21 cellular contexts compared by ENCODE assay signal in the genomic region with DNA sequence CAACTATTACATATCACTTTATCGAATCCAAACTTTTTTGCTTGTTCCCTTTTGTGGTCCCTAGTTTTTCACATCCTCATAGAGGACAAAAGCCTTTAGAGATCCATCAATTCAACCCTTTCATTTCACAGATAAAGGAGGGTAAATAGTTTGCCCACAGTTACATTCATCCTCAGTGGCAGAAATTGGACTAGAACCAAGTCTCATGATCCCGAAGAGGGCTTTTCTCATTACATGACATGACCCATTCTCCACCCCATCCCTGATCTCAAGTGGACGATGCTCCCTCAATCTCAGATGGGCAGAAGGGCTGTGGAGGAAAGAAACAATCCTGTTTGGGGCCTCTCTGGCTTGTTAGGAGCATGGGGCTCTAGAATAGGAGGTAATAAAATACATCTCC. TPM values are rescaled to one million over a fixed set of nuclear protein-coding genes. Genes with fewer than 3 reads are reported as not detected.
A peak's percentile ranks its signal among the peaks of the same experiment; 100 is the strongest.
DNase-seq lines count a peak whose midpoint lies in the region; ATAC-seq, FAIRE-seq and TF ChIP-seq lines count a peak whose summit lies in the region.
"Had no signal": no experiment of that assay in that cellular context is flagged by ENCODE, and none has a peak within 500 bp of the region (broad histone marks: within the 10 kb centered on the region; RNA-seq: fewer than 3 reads in every experiment).

No MANE protein-coding gene starts in this region.

- no peak for DNase-seq in astrocyte (ENCODE audit: low read depth)
- DNase-seq in stimulated activated naive B cell treated with anti-CD40 and anti-IgM and Interleukin-4, amounts not matched to agents 10 μg/mL and 1 μg/mL and 100 μg/mL, for 72 hours, result no peak
- no peak for DNase-seq in activated CD4-positive, alpha-beta T cell treated with anti-CD3 and anti-CD28 coated beads for 36 hours
- DNase-seq in activated CD8-positive, alpha-beta memory T cell treated with anti-CD3 and anti-CD28 coated beads, Interleukin-2, amount 50 U/mL, for 4 hours, result no peak
- DNase-seq: activated effector memory CD4-positive, alpha-beta T cell treated with anti-CD3 and anti-CD28 coated beads, Interleukin-2, amount 50 U/mL, for 16 hours; activated naive CD8-positive, alpha-beta T cell treated with anti-CD3 and anti-CD28 coated beads, Interleukin-2, amount 50 U/mL, for 24 hours; cortex of kidney; GOT3; heart left ventricle; left ventricle myocardium inferior; NCI-H2107; NCI-H524 treated with DMSO at 0.1 percent for 48 hours; SHP77 treated with DMSO at 0.1 percent for 48 hours; stimulated activated CD4-positive, alpha-beta T cell treated with anti-CD3 and anti-CD28 coated beads, Interleukin-1b, Interleukin-23, amount 100 ng/mL, for 48 hours; stimulated activated naive CD4-positive, alpha-beta T cell; T-helper 1 cell; thyroid gland had no signal

- no peak overlapping the region for H3K9ac ChIP-seq in astrocyte (ENCODE audit: low read length)

- no peaks in the 10 kb centered on the region for H3K27me3 ChIP-seq in astrocyte (ENCODE audit: insufficient read depth, low read length)
- H3K27me3 ChIP-seq: breast epithelium, heart left ventricle, thyroid gland had no signal

- H4K20me1 ChIP-seq in astrocyte (ENCODE audit: insufficient read depth, low read length), result no peaks in the 10 kb centered on the region

- H3K79me2 ChIP-seq in astrocyte (ENCODE audit: insufficient read depth, low read length), result peaks cover 22% of the 10 kb centered on the region

- H3K4me3 ChIP-seq in astrocyte (ENCODE audit: insufficient read depth, low read depth, low read length), result no peak overlapping the region
- H3K4me3 ChIP-seq: breast epithelium, heart left ventricle, left ventricle myocardium inferior, thyroid gland had no signal

- H3K9me3 ChIP-seq in astrocyte (ENCODE audit: insufficient read depth, low read depth, low read length), result no peaks in the 10 kb centered on the region
- H3K9me3 ChIP-seq: breast epithelium, left ventricle myocardium inferior, thyroid gland had no signal

- TF ChIP-seq CTCF in astrocyte (IDR thresholded peaks at IDR 0.05; ENCODE audit: insufficient read depth, low read depth, low read length), result no peak

- H3K36me3 ChIP-seq in astrocyte (ENCODE audit: insufficient read depth, low read length), result peaks cover 6% of the 10 kb centered on the region
- H3K36me3 ChIP-seq: breast epithelium, thyroid gland had no signal

- H3K4me3 Mint-ChIP-seq in astrocyte (ENCODE audit: unreplicated experiment), result no peak overlapping the region
- H3K4me3 Mint-ChIP-seq in stimulated activated naive B cell treated with anti-CD40 and anti-IgM and Interleukin-4, amounts not matched to agents 10 μg/mL and 1 μg/mL and 100 μg/mL, for 72 hours, result peak overlapping the region; percentile 11 to 52
- no peak overlapping the region for H3K4me3 Mint-ChIP-seq in activated CD4-positive, alpha-beta T cell treated with anti-CD3 and anti-CD28 coated beads for 36 hours
- H3K4me3 Mint-ChIP-seq: activated naive CD8-positive, alpha-beta T cell treated with anti-CD3 and anti-CD28 coated beads, Interleukin-2, amount 50 U/mL, for 24 hours had no signal

- intact Hi-C loops in activated CD4-positive, alpha-beta T cell treated with anti-CD3 and anti-CD28 coated beads for 36 hours (cut with DNase I, micrococcal nuclease), result loop anchor here in 1 of 2 experiments (10.0 kb wide), 1 partner anchor 484 kb away; no protein-coding TSS in a partner anchor

- CTCF ChIA-PET in activated CD4-positive, alpha-beta T cell treated with anti-CD3 and anti-CD28 coated beads for 36 hours (lab: Charles Lee), result no interaction called here

- no peak for FAIRE-seq in astrocyte (lab: Jason Lieb, UNC)

- H3K27ac Mint-ChIP-seq in astrocyte (ENCODE audit: unreplicated experiment), result no peak overlapping the region
- H3K27ac Mint-ChIP-seq in stimulated activated naive B cell treated with anti-CD40 and anti-IgM and Interleukin-4, amounts not matched to agents 10 μg/mL and 1 μg/mL and 100 μg/mL, for 72 hours, result peak overlapping the region; percentile 43
- H3K27ac Mint-ChIP-seq in activated CD4-positive, alpha-beta T cell treated with anti-CD3 and anti-CD28 coated beads for 36 hours, result no peak overlapping the region
- H3K27ac Mint-ChIP-seq: activated naive CD8-positive, alpha-beta T cell treated with anti-CD3 and anti-CD28 coated beads, Interleukin-2, amount 50 U/mL, for 24 hours had no signal

- POLR2A ChIA-PET in activated CD4-positive, alpha-beta T cell treated with anti-CD3 and anti-CD28 coated beads for 36 hours (lab: Charles Lee), result no interaction called here

- H3K9me3 Mint-ChIP-seq in astrocyte (ENCODE audit: unreplicated experiment), result peaks cover 7% of the 10 kb centered on the region
- peaks cover 4 to 5% of the 10 kb centered on the region in 2 donors for H3K9me3 Mint-ChIP-seq in stimulated activated naive B cell treated with anti-CD40 and anti-IgM and Interleukin-4, amounts not matched to agents 10 μg/mL and 1 μg/mL and 100 μg/mL, for 72 hours
- H3K9me3 Mint-ChIP-seq in activated CD4-positive, alpha-beta T cell treated with anti-CD3 and anti-CD28 coated beads for 36 hours (ENCODE audit: low read depth), result no peaks in the 10 kb centered on the region

- H3K4me2 ChIP-seq in astrocyte (ENCODE audit: low read length), result peak overlapping the region; percentile 24

- H3K27ac ChIP-seq in astrocyte (ENCODE audit: low read depth, low read length), result peak overlapping the region; percentile 12
- H3K27ac ChIP-seq: breast epithelium, heart left ventricle, left ventricle myocardium inferior, thyroid gland had no signal

- peaks cover 38% of the 10 kb centered on the region for H3K4me1 ChIP-seq in astrocyte (ENCODE audit: insufficient read depth, low read length)
- H3K4me1 ChIP-seq: breast epithelium, thyroid gland had no signal

- ATAC-seq in GM18909 (IDR thresholded peaks at IDR 0.05; ENCODE audit: poor library complexity, unreplicated experiment) (peak; percentile 14), HG02981 (IDR thresholded peaks at IDR 0.05; ENCODE audit: unreplicated experiment) (peak; percentile 1), HG02798 (IDR thresholded peaks at IDR 0.05; ENCODE audit: poor library complexity, unreplicated experiment) (no peak)
- ATAC-seq in stimulated activated naive B cell treated with anti-CD40 and anti-IgM and Interleukin-4, amounts not matched to agents 10 μg/mL and 1 μg/mL and 100 μg/mL, for 72 hours (replicated peaks), result peak in 1 of 2 donors; percentile 1
- ATAC-seq in activated CD4-positive, alpha-beta T cell treated with anti-CD3 and anti-CD28 coated beads for 36 hours, result no peak
- ATAC-seq: activated naive CD8-positive, alpha-beta T cell treated with anti-CD3 and anti-CD28 coated beads, Interleukin-2, amount 50 U/mL, for 24 hours; heart left ventricle had no signal

- H2AFZ ChIP-seq in astrocyte (ENCODE audit: low read depth, low read length), result no peak overlapping the region

- peaks cover 7% of the 10 kb centered on the region for H3K36me3 Mint-ChIP-seq in astrocyte (ENCODE audit: low read depth, unreplicated experiment)
- H3K36me3 Mint-ChIP-seq in stimulated activated naive B cell treated with anti-CD40 and anti-IgM and Interleukin-4, amounts not matched to agents 10 μg/mL and 1 μg/mL and 100 μg/mL, for 72 hours, result peaks cover 16 to 27% of the 10 kb centered on the region in 2 donors
- peaks cover 1% of the 10 kb centered on the region for H3K36me3 Mint-ChIP-seq in activated CD4-positive, alpha-beta T cell treated with anti-CD3 and anti-CD28 coated beads for 36 hours (ENCODE audit: low read depth)

- no peaks in the 10 kb centered on the region for H3K27me3 Mint-ChIP-seq in astrocyte (ENCODE audit: low read depth, unreplicated experiment)
- no peaks in the 10 kb centered on the region for H3K27me3 Mint-ChIP-seq in stimulated activated naive B cell treated with anti-CD40 and anti-IgM and Interleukin-4, amounts not matched to agents 10 μg/mL and 1 μg/mL and 100 μg/mL, for 72 hours
- H3K27me3 Mint-ChIP-seq in activated CD4-positive, alpha-beta T cell treated with anti-CD3 and anti-CD28 coated beads for 36 hours, result no peaks in the 10 kb centered on the region
- H3K27me3 Mint-ChIP-seq: activated naive CD8-positive, alpha-beta T cell treated with anti-CD3 and anti-CD28 coated beads, Interleukin-2, amount 50 U/mL, for 24 hours had no signal

- peaks cover 42% of the 10 kb centered on the region for H3K4me1 Mint-ChIP-seq in astrocyte (ENCODE audit: low read depth, unreplicated experiment)
- H3K4me1 Mint-ChIP-seq in stimulated activated naive B cell treated with anti-CD40 and anti-IgM and Interleukin-4, amounts not matched to agents 10 μg/mL and 1 μg/mL and 100 μg/mL, for 72 hours, result peaks cover 35 to 64% of the 10 kb centered on the region in 2 donors
- H3K4me1 Mint-ChIP-seq in activated CD4-positive, alpha-beta T cell treated with anti-CD3 and anti-CD28 coated beads for 36 hours, result peaks cover 3% of the 10 kb centered on the region

RNA-seq across cellular contexts. Expression of a gene that starts 23.1 kb away (rescaled TPM):
- 6.7 and 6.8 TPM in 2 replicates for total RNA-seq in astrocyte
- 1 to 10 TPM in 1 of 2 experiments, under 1 TPM in 1; 0.87 to 1.7 TPM for total RNA-seq in activated CD4-positive, alpha-beta T cell treated with anti-CD3 and anti-CD28 coated beads for 36 hours

RNA-seq across cellular contexts. Expression of a gene that starts 34.6 kb away (rescaled TPM):
- 20.6 and 22.9 TPM in 2 replicates for total RNA-seq in astrocyte
- 10 to 100 TPM; 15.8 to 15.9 TPM for total RNA-seq in activated CD4-positive, alpha-beta T cell treated with anti-CD3 and anti-CD28 coated beads for 36 hours

RNA-seq across cellular contexts. Expression of a gene that starts 46.6 kb away (rescaled TPM):
- total RNA-seq in astrocyte, result 163 and 173 TPM in 2 replicates
- total RNA-seq in activated CD4-positive, alpha-beta T cell treated with anti-CD3 and anti-CD28 coated beads for 36 hours, result 10 to 100 TPM; 31.4 to 36.8 TPM

Comparison
In these comparisons a context has a peak if more than half of its experiments do, and no peak if none do; other contexts are left out.
1. ATAC-seq: peak in GM18909 (single experiment) and HG02981 (single experiment); none in activated CD4-positive, alpha-beta T cell treated with anti-CD3 and anti-CD28 coated beads for 36 hours (single experiment) and HG02798 (single experiment).
2. H3K4me3 Mint-ChIP-seq: peak in stimulated activated naive B cell treated with anti-CD40 and anti-IgM and Interleukin-4, amounts not matched to agents 10 μg/mL and 1 μg/mL and 100 μg/mL, for 72 hours (2 of 2); none in astrocyte (single experiment) and activated CD4-positive, alpha-beta T cell treated with anti-CD3 and anti-CD28 coated beads for 36 hours (single experiment).